1 cellular context compared by ENCODE assay signal in genomic region chr1:26907071-26907922, GRCh38.
TF ChIP-seq lines count a peak whose summit lies in the region.

No MANE protein-coding gene starts in this region.

TF ChIP-seq in GM23338, 12 proteins besides CTCF, POLR2A, EP300 and RAD21 (continued from another document):
- no peak for TF ChIP-seq REST (IDR thresholded peaks at IDR 0.05; ENCODE audit: unreplicated experiment)
- TF ChIP-seq JUNB (IDR thresholded peaks at IDR 0.05; ENCODE audit: unreplicated experiment), result no peak
- TF ChIP-seq ZNF114 (CRISPR knock-in tag; IDR thresholded peaks at IDR 0.05), result no peak
- TF ChIP-seq NANOG (IDR thresholded peaks at IDR 0.05; ENCODE audit: borderline replicate concordance), result no peak
